Comparison of ENCODE assay signal across 8 cellular contexts in genomic region chr1:234608720-234609527, GRCh38. TPM values are rescaled to one million over a fixed set of nuclear protein-coding genes. Genes with fewer than 3 reads are reported as not detected.
DNase-seq lines count a peak whose midpoint lies in the region; ATAC-seq, FAIRE-seq and TF ChIP-seq lines count a peak whose summit lies in the region.

No MANE protein-coding gene starts in this region.

- H3K4me3 Mint-ChIP-seq in T-helper 2 cell treated with Interferon-gamma antibody and Interleukin-4, amounts not matched to agents 5 μg/mL and 100 μg/mL, for 36 hours = peak overlapping the region; percentile 92

- peak overlapping the region; percentile 97 for H3K27ac ChIP-seq in GM12878 (ENCODE audit: control insufficient read depth, insufficient read depth)

- H3K36me3 ChIP-seq in GM12878 (ENCODE audit: control insufficient read depth in 2 of 2, insufficient read depth in 2 of 2, low read length in 1 of 2) = peaks cover 5 to 11% of the 10 kb centered on the region in 2 experiments; a peak in 3 of 4 replicates

- POLR2A ChIA-PET in GM12878 (lab: Charles Lee) = interaction anchor here (0.5 to 6.6 kb wide), 5 partner anchors 8 to 342 kb away, joined by 3 to 73 read pairs (median 5); no protein-coding TSS in a partner anchor

- no peak for TF ChIP-seq EP300 in GM12878 (IDR thresholded peaks at IDR 0.05; ENCODE audit: borderline replicate concordance in 1 of 2, control insufficient read depth in 1 of 2, low read depth in 2 of 2, low read length in 2 of 2)

- under 1% methylated on average over 80 of the region's 122 CpGs for WGBS in GM12878 (ENCODE audit: insufficient coverage, insufficient replicate concordance, low lambda C conversion rate, missing lambda C conversion rate)

- no TSS peak for BruUV-seq in GM12878 (replicated peaks; lab: Mats Ljungman, UMichigan)

- no peaks in the 10 kb centered on the region for H4K20me1 ChIP-seq in GM12878 (ENCODE audit: control insufficient read depth, insufficient read depth)

- peaks cover 24% of the 10 kb centered on the region for H3K4me1 ChIP-seq in GM12878 (ENCODE audit: control insufficient read depth, insufficient read depth, low read length)

- H3K4me3 ChIP-seq in GM12878 = peak overlapping the region; percentile 91

- peaks cover 43% of the 10 kb centered on the region for H3K36me3 Mint-ChIP-seq in T-helper 2 cell treated with Interferon-gamma antibody and Interleukin-4, amounts not matched to agents 5 μg/mL and 100 μg/mL, for 36 hours (ENCODE audit: low read depth)

- H3K27me3 Mint-ChIP-seq in T-helper 2 cell treated with Interferon-gamma antibody and Interleukin-4, amounts not matched to agents 5 μg/mL and 100 μg/mL, for 36 hours (ENCODE audit: low read depth) = peaks cover 3% of the 10 kb centered on the region

- H2AFZ ChIP-seq in GM12878 (ENCODE audit: control insufficient read depth, low read depth, low read length) = no peak overlapping the region

- DNase-seq in Right ventricle myocardium inferior (ENCODE audit: missing footprints) (peak; percentile 78), cardiac septum (ENCODE audit: low spot score) (no peak), GM12878 (ENCODE audit: low read depth, low spot score) (no peak), iris pigment epithelial cell (ENCODE audit: low read depth) (peak; percentile 67), NCI-H1436 treated with DMSO at 0.1 percent for 48 hours (lab: John Stamatoyannopoulos, UW) (no peak)
- peak; percentile 68 for DNase-seq in T-helper 2 cell treated with Interferon-gamma antibody and Interleukin-4, amounts not matched to agents 5 μg/mL and 100 μg/mL, for 36 hours (ENCODE audit: low spot score)
- peak; percentile 54 to 58 for DNase-seq in stimulated activated CD4-positive, alpha-beta T cell treated with anti-CD3 and anti-CD28 coated beads, Interleukin-1b, Interleukin-23, amount 100 ng/mL, for 4 hours (ENCODE audit: low read depth in 2 of 2)

- in situ Hi-C loops in GM12878 (cut with MboI) = loop anchor here (5.0 to 10.0 kb wide), 2 partner anchors 112 to 366 kb away; no protein-coding TSS in a partner anchor

- H3K79me2 ChIP-seq in GM12878 (ENCODE audit: control insufficient read depth, insufficient read depth, low read length) = peaks cover 61% of the 10 kb centered on the region

- SMC1A ChIA-PET in GM12878 (lab: Charles Lee; ENCODE audit: uncharacterized antibody, unreplicated experiment) = interaction anchor here (1.0 to 6.6 kb wide), 5 partner anchors 8 to 370 kb away, joined by 3 to 92 read pairs (median 5); no protein-coding TSS in a partner anchor

- H3K9ac ChIP-seq in GM12878 (ENCODE audit: control insufficient read depth, insufficient read depth, low read length) = peak overlapping the region; percentile 97

- H3K9me3 ChIP-seq in GM12878 (replicated peaks; ENCODE audit: control insufficient read depth, insufficient read depth, low read length) = no peaks in the 10 kb centered on the region

- no peak for TF ChIP-seq CTCF in GM12878 (IDR thresholded peaks at IDR 0.05 in 2 of 3, conservative IDR thresholded peaks at IDR 0.05 in 1 of 3; ENCODE audit: control insufficient read depth in 2 of 3, extremely low read depth in 1 of 3, insufficient read depth in 1 of 3, low read depth in 3 of 3, low read length in 3 of 3)

- H3K9me3 Mint-ChIP-seq in T-helper 2 cell treated with Interferon-gamma antibody and Interleukin-4, amounts not matched to agents 5 μg/mL and 100 μg/mL, for 36 hours = no peaks in the 10 kb centered on the region

- CTCF ChIA-PET in GM12878 (lab: Yijun Ruan, JAX) = interaction anchor here (0.9 to 2.2 kb wide), 3 partner anchors 109 to 475 kb away, joined by 3 to 8 read pairs (median 3); no protein-coding TSS in a partner anchor

- no peak for FAIRE-seq in GM12878 (lab: Jason Lieb, UNC)

- peak overlapping the region; percentile 82 for H3K4me2 ChIP-seq in GM12878 (ENCODE audit: control insufficient read depth, insufficient read depth)

- H3K27me3 ChIP-seq in GM12878 (replicated peaks in 1 of 2; ENCODE audit: control insufficient read depth in 2 of 2, insufficient read depth in 2 of 2, low read length in 1 of 2) = no peaks in the 10 kb centered on the region

- peak; percentile 85 for TF ChIP-seq POLR2A in GM12878 (IDR thresholded peaks at IDR 0.05; ENCODE audit: low read depth, low read length)

- H3K27ac Mint-ChIP-seq in T-helper 2 cell treated with Interferon-gamma antibody and Interleukin-4, amounts not matched to agents 5 μg/mL and 100 μg/mL, for 36 hours = peak overlapping the region; percentile 96

- peaks cover 53% of the 10 kb centered on the region for H3K4me1 Mint-ChIP-seq in T-helper 2 cell treated with Interferon-gamma antibody and Interleukin-4, amounts not matched to agents 5 μg/mL and 100 μg/mL, for 36 hours (ENCODE audit: low read depth)

- no peak for TF ChIP-seq RAD21 in GM12878 (IDR thresholded peaks at IDR 0.05; ENCODE audit: insufficient read depth, low read depth, low read length)

- RAD21 ChIA-PET in GM12878 (lab: Charles Lee; ENCODE audit: unreplicated experiment) = interaction anchor here (0.6 to 6.7 kb wide), 13 partner anchors 7 to 407 kb away, joined by 3 to 128 read pairs (median 13); no protein-coding TSS in a partner anchor

- intact Hi-C loops in Right ventricle myocardium inferior (cut with DNase I) = loop anchor here (1.0 kb wide), 1 partner anchor 77 kb away; no protein-coding TSS in a partner anchor
- intact Hi-C loops in cardiac septum (cut with DNase I) = no loop called here
- intact Hi-C loops in GM12878 (cut with micrococcal nuclease; ENCODE audit: unreplicated experiment) = loop anchor here (1.0 to 10.0 kb wide), 5 partner anchors 234 to 494 kb away; partner anchors contain the start of gene COA6

- no peak for ATAC-seq in Right ventricle myocardium inferior
- ATAC-seq in GM12878 = no peak
- no peak for ATAC-seq in HG02610 (IDR thresholded peaks at IDR 0.05; ENCODE audit: unreplicated experiment)

TF ChIP-seq in GM12878, 131 proteins besides CTCF, POLR2A, EP300 and RAD21 (continues in another document):
- TF ChIP-seq POLR2AphosphoS5 (IDR thresholded peaks at IDR 0.05; ENCODE audit: low read length) (peak; percentile 53; the same call in 1 of the 2 replicates), MYB (IDR thresholded peaks at IDR 0.05; ENCODE audit: borderline replicate concordance, low read depth, low read length) (no peak), ZBTB33 (IDR thresholded peaks at IDR 0.05) (no peak)

RNA-seq across cellular contexts. Expression of gene IRF2BP2, which starts 1.1 kb away (rescaled TPM):
- total RNA-seq in Right ventricle myocardium inferior = 116 TPM
- total RNA-seq in cardiac septum = 65.6 TPM
- 219 and 220 TPM in 2 replicates for total RNA-seq in GM12878 (2013; cell fraction: nucleolus; rRNA removed)
- total RNA-seq in GM12878 (2014; rRNA removed) = 54.6 and 61.4 TPM in 2 replicates
- 54.4 and 55.4 TPM in 2 replicates for total RNA-seq in GM12878 (2014; rRNA removed; fragmentation: Illumina TruSeq; extraction: Trizol)
- 114 TPM in 2 replicates for total RNA-seq in GM12878 (2021)
- 26.9 TPM for polyA plus RNA-seq in GM12878 (2011; ENCODE audit: low read depth)
- 39.2 and 49.2 TPM in 2 replicates for polyA plus RNA-seq in GM12878 (2011; rRNA removed)
- 60.1 and 68.0 TPM in 2 replicates for polyA plus RNA-seq in GM12878 (2011; cell fraction: cytosol; rRNA removed)
- polyA plus RNA-seq in GM12878 (2011; cell fraction: nucleus; rRNA removed) = 254 and 345 TPM in 2 replicates
- 63.0 and 95.9 TPM in 2 replicates for polyA plus RNA-seq in GM12878 (2012)
- 23.9 and 64.7 TPM in 2 replicates for polyA plus RNA-seq in GM12878 (2014; fragmentation: Illumina TruSeq; extraction: Trizol)
- 10 to 100 TPM; 26.2 to 28.1 TPM for polyA plus RNA-seq in GM12878 (2014; fragmentation: Nextera tagmentation; extraction: Ambion mirVana)
- 57.6 and 68.9 TPM in 2 replicates for polyA plus RNA-seq in GM12878 (2014; rRNA removed)
- 10 to 100 TPM in 1 of 2 experiments, 1 to 10 TPM in 1; 7.5 to 12.9 TPM for polyA plus RNA-seq in GM12878 (2016; fragmentation: Nextera tagmentation; extraction: Ambion mirVana)
- polyA minus RNA-seq in GM12878 (2011; rRNA and poly(A)+ RNA removed) = 43.9 and 108 TPM in 2 replicates
- polyA minus RNA-seq in GM12878 (2011; cell fraction: cytosol; rRNA and poly(A)+ RNA removed) = 82.8 and 86.3 TPM in 2 replicates
- polyA minus RNA-seq in GM12878 (2011; cell fraction: nucleus; rRNA and poly(A)+ RNA removed) = 96.7 and 119 TPM in 2 replicates

Comparison
In these comparisons a context has a peak if more than half of its experiments do, and no peak if none do; other contexts are left out.
1. DNase-seq: peak in Right ventricle myocardium inferior (single experiment), T-helper 2 cell treated with Interferon-gamma antibody and Interleukin-4, amounts not matched to agents 5 μg/mL and 100 μg/mL, for 36 hours (single experiment), iris pigment epithelial cell (single experiment) and stimulated activated CD4-positive, alpha-beta T cell treated with anti-CD3 and anti-CD28 coated beads, Interleukin-1b, Interleukin-23, amount 100 ng/mL, for 4 hours (2 of 2); none in cardiac septum (single experiment), GM12878 (single experiment) and NCI-H1436 treated with DMSO at 0.1 percent for 48 hours (single experiment).